Comparison of ENCODE assay signal across 9 cellular contexts in genomic region chr5:132778129-132778528, GRCh38. TPM values are rescaled to one million over a fixed set of nuclear protein-coding genes. Genes with fewer than 3 reads are reported as not detected.
A peak's percentile ranks its signal among the peaks of the same experiment; 100 is the strongest.
DNase-seq lines count a peak whose midpoint lies in the region; ATAC-seq, FAIRE-seq and TF ChIP-seq lines count a peak whose summit lies in the region.
"Had no signal": no experiment of that assay in that cellular context is flagged by ENCODE, and none has a peak within 500 bp of the region (broad histone marks: within the 10 kb centered on the region; RNA-seq: fewer than 3 reads in every experiment).

No MANE protein-coding gene starts in this region.

- H3K27me3 ChIP-seq in gastroesophageal sphincter (no peaks in the 10 kb centered on the region), gastrocnemius medialis (peaks cover 0 to 7% (median 2%) of the 10 kb centered on the region in 3 donors), small intestine (ENCODE audit: control insufficient read depth in 2 of 2, insufficient read depth in 2 of 2, low read length in 2 of 2) (no peaks in the 10 kb centered on the region)

- POLR2A ChIA-PET in activated CD4-positive, alpha-beta memory T cell treated with anti-CD3 and anti-CD28 coated beads for 36 hours (lab: Charles Lee) = interaction anchor here (1.4 kb wide), 1 partner anchor 40 kb away, joined by 3 read pairs; the partner anchor contains the start of gene KIF3A

- intact Hi-C loops in activated CD4-positive, alpha-beta memory T cell treated with anti-CD3 and anti-CD28 coated beads for 36 hours (cut with micrococcal nuclease) = no loop called here
- intact Hi-C loops in gastrocnemius medialis (cut with DNase I; ENCODE audit: low total_unique reads) = loop anchor here (5.0 kb wide), 1 partner anchor 41 kb away; the partner anchor contains the start of gene KIF3A

- H3K4me3 ChIP-seq in GM12865 (ENCODE audit: low read depth, low read length) = peak overlapping the region; percentile 60
- H3K4me3 ChIP-seq in gastroesophageal sphincter = peak overlapping the region; percentile 69 to 92
- peak overlapping the region; percentile 73 to 90 (median 78) for H3K4me3 ChIP-seq in gastrocnemius medialis
- peak overlapping the region in 1 of 2 donors; percentile 95 for H3K4me3 ChIP-seq in small intestine (ENCODE audit: low read depth in 1 of 2, low read length in 2 of 2)

- TF ChIP-seq EP300 in gastroesophageal sphincter (IDR thresholded peaks at IDR 0.05) = no peak

- TF ChIP-seq CTCF in GM12865 (IDR thresholded peaks at IDR 0.05; ENCODE audit: insufficient read depth, low read depth, low read length, missing control alignments) = no peak
- TF ChIP-seq CTCF in gastroesophageal sphincter (IDR thresholded peaks at IDR 0.05) = no peak
- TF ChIP-seq CTCF in gastrocnemius medialis (IDR thresholded peaks at IDR 0.05 in 4 of 5, conservative IDR thresholded peaks at IDR 0.05 in 1 of 5) = no peak

- H3K36me3 Mint-ChIP-seq in activated CD4-positive, alpha-beta memory T cell treated with anti-CD3 and anti-CD28 coated beads for 36 hours = no peaks in the 10 kb centered on the region

- ATAC-seq in gastroesophageal sphincter (no peak), gastrocnemius medialis (no peak)

- peaks cover 2% of the 10 kb centered on the region for H3K4me1 Mint-ChIP-seq in activated CD4-positive, alpha-beta memory T cell treated with anti-CD3 and anti-CD28 coated beads for 36 hours (ENCODE audit: low read depth)

- DNase-seq in GM12865 (ENCODE audit: low read depth) = no peak
- no peak for DNase-seq in activated CD4-positive, alpha-beta memory T cell treated with anti-CD3 and anti-CD28 coated beads for 36 hours
- DNase-seq in gastrocnemius medialis = no peak
- no peak for DNase-seq in NCI-H2171 (lab: John Stamatoyannopoulos, UW)
- no peak for DNase-seq in small intestine
- DNase-seq in stimulated activated CD4-positive, alpha-beta T cell treated with anti-CD3 and anti-CD28 coated beads, Interleukin-2, amount 100 ng/mL, for 24 hours = no peak
- DNase-seq in DMS53 treated with DMSO at 0.1 percent for 48 hours (lab: John Stamatoyannopoulos, UW; ENCODE audit: unreplicated experiment) = no peak
- DNase-seq: NCI-H510A treated with DMSO at 0.1 percent for 48 hours had no signal

- H3K36me3 ChIP-seq in gastroesophageal sphincter (no peaks in the 10 kb centered on the region), gastrocnemius medialis (no peaks in the 10 kb centered on the region), small intestine (ENCODE audit: control insufficient read depth in 2 of 2, insufficient read depth in 2 of 2, low read length in 2 of 2) (no peaks in the 10 kb centered on the region)

- CTCF ChIA-PET in activated CD4-positive, alpha-beta memory T cell treated with anti-CD3 and anti-CD28 coated beads for 36 hours (lab: Charles Lee) = interaction anchor here (1.0 to 1.7 kb wide), 4 partner anchors 41 to 273 kb away, joined by 3 to 6 read pairs (median 4); partner anchors contain the start of gene KIF3A

- H3K9me3 Mint-ChIP-seq in activated CD4-positive, alpha-beta memory T cell treated with anti-CD3 and anti-CD28 coated beads for 36 hours = no peaks in the 10 kb centered on the region

- in situ Hi-C loops in gastrocnemius medialis (cut with MboI; ENCODE audit: low sequenced_read_pairs in 4 of 4) = no loop called here

- no peak for FAIRE-seq in small intestine (lab: Jason Lieb, UNC)

- no peak overlapping the region for H3K27ac Mint-ChIP-seq in activated CD4-positive, alpha-beta memory T cell treated with anti-CD3 and anti-CD28 coated beads for 36 hours

- no peak for TF ChIP-seq POLR2A in gastroesophageal sphincter (IDR thresholded peaks at IDR 0.05)
- no peak for TF ChIP-seq POLR2A in gastrocnemius medialis (IDR thresholded peaks at IDR 0.05)

- H3K27ac ChIP-seq in gastroesophageal sphincter = peak overlapping the region in 3 of 4 donors; percentile 86 to 88 (median 87)
- H3K27ac ChIP-seq in gastrocnemius medialis = peak overlapping the region in 2 of 4 donors; percentile 75
- H3K27ac ChIP-seq in small intestine (ENCODE audit: low read depth in 1 of 2, low read length in 1 of 2) = no peak overlapping the region

- 67 to 80% methylated on average over 3 to 4 of the region's 4 CpGs for WGBS in gastroesophageal sphincter (ENCODE audit: low coverage in 1 of 2), 2 donors
- 45 to 50% (median 48%) methylated on average over 4 of the region's 4 CpGs for WGBS in small intestine, 3 donors

- peaks cover 16% of the 10 kb centered on the region for H3K27me3 Mint-ChIP-seq in activated CD4-positive, alpha-beta memory T cell treated with anti-CD3 and anti-CD28 coated beads for 36 hours

- H3K9me3 ChIP-seq in gastroesophageal sphincter (no peaks in the 10 kb centered on the region), gastrocnemius medialis (no peaks in the 10 kb centered on the region), small intestine (ENCODE audit: control insufficient read depth, low read depth) (no peaks in the 10 kb centered on the region)

- peak overlapping the region; percentile 48 for H3K4me3 Mint-ChIP-seq in activated CD4-positive, alpha-beta memory T cell treated with anti-CD3 and anti-CD28 coated beads for 36 hours

- H3K4me1 ChIP-seq in gastroesophageal sphincter (peaks cover 0 to 52% (median 9%) of the 10 kb centered on the region in 3 donors), gastrocnemius medialis (peaks cover 3 to 13% of the 10 kb centered on the region in 2 donors), small intestine (ENCODE audit: control insufficient read depth in 2 of 2, insufficient read depth in 1 of 2, low read depth in 1 of 2, low read length in 1 of 2) (peaks cover 0 to 3% of the 10 kb centered on the region in 2 donors)

RNA-seq across cellular contexts. Expression of gene SEPTIN8, which starts 1.1 kb away (rescaled TPM):
- 10 to 100 TPM; 31.1 to 32.8 TPM for total RNA-seq in activated CD4-positive, alpha-beta memory T cell treated with anti-CD3 and anti-CD28 coated beads for 36 hours
- total RNA-seq in gastroesophageal sphincter = 10 to 100 TPM; 31.6 to 46.4 (median 34.9) TPM
- 1 to 10 TPM; 5.2 to 7.9 (median 6.8) TPM for total RNA-seq in gastrocnemius medialis
- polyA plus RNA-seq in small intestine = 10 to 100 TPM; 14.6 to 28.2 (median 24.4) TPM

RNA-seq across cellular contexts. Expression of gene CCNI2, which starts 30.9 kb away (rescaled TPM):
- 1 to 10 TPM; 2.7 to 4.2 TPM for total RNA-seq in activated CD4-positive, alpha-beta memory T cell treated with anti-CD3 and anti-CD28 coated beads for 36 hours
- total RNA-seq in gastroesophageal sphincter (not detected), gastrocnemius medialis (not detected)
- 1 to 10 TPM; 1.6 to 7.3 (median 2.7) TPM for polyA plus RNA-seq in small intestine

RNA-seq across cellular contexts. Expression of gene SOWAHA, which starts 35.0 kb away (rescaled TPM):
- total RNA-seq in activated CD4-positive, alpha-beta memory T cell treated with anti-CD3 and anti-CD28 coated beads for 36 hours = not detected
- total RNA-seq in gastroesophageal sphincter = under 1 TPM in 2 of 4 donors, not detected in 2; 0.27 to 0.87 TPM
- total RNA-seq in gastrocnemius medialis = under 1 TPM in 1 of 4 donors, not detected in 3; 0.27 TPM
- polyA plus RNA-seq in small intestine = 10 to 100 TPM; 25.6 to 75.4 (median 72.0) TPM

RNA-seq across cellular contexts. Expression of gene KIF3A, which starts 40.8 kb away (rescaled TPM):
- 10 to 100 TPM; 12.1 to 16.1 TPM for total RNA-seq in activated CD4-positive, alpha-beta memory T cell treated with anti-CD3 and anti-CD28 coated beads for 36 hours
- total RNA-seq in gastroesophageal sphincter = 10 to 100 TPM in 1 of 4 donors, 1 to 10 TPM in 3; 5.9 to 12.5 (median 7.7) TPM
- 1 to 10 TPM; 2.5 to 4.2 (median 3.4) TPM for total RNA-seq in gastrocnemius medialis
- polyA plus RNA-seq in small intestine = 1 to 10 TPM in 2 of 3 donors, under 1 TPM in 1; 0.54 to 2.8 (median 2.7) TPM

RNA-seq across cellular contexts. Expression of gene SHROOM1, which starts 52.3 kb away (rescaled TPM):
- 1 to 10 TPM; 1.2 to 1.6 TPM for total RNA-seq in activated CD4-positive, alpha-beta memory T cell treated with anti-CD3 and anti-CD28 coated beads for 36 hours
- total RNA-seq in gastroesophageal sphincter (10 to 100 TPM in 1 of 4 donors, 1 to 10 TPM in 3; 5.8 to 10.3 (median 6.5) TPM), gastrocnemius medialis (1 to 10 TPM in 3 of 4 donors, under 1 TPM in 1; 0.61 to 6.0 (median 2.0) TPM)
- 10 to 100 TPM in 2 of 3 donors, 1 to 10 TPM in 1; 9.2 to 72.2 (median 14.5) TPM for polyA plus RNA-seq in small intestine

Comparison
In these comparisons a context has a peak if more than half of its experiments do, and no peak if none do; other contexts are left out.
1. H3K27ac ChIP-seq: peak in gastroesophageal sphincter (3 of 4); none in small intestine (0 of 2).